1 cellular context compared by ENCODE assay signal in genomic region chr1:51331206-51332100, GRCh38.
TF ChIP-seq lines count a peak whose summit lies in the region.

No MANE protein-coding gene starts in this region.

TF ChIP-seq in HepG2, 621 proteins besides CTCF, POLR2A, EP300 and RAD21 (continued from another document and continues in another):
- TF ChIP-seq HOMEZ (CRISPR knock-in tag; IDR thresholded peaks at IDR 0.05; ENCODE audit: low read depth) (0 out of 2 replicates have a peak, but pooled peaks have one; percentile 65), ZFP90 (CRISPR knock-in tag; IDR thresholded peaks at IDR 0.05; ENCODE audit: borderline replicate concordance) (0 out of 2 replicates have a peak, but pooled peaks have one; percentile 64), ZBTB43 (CRISPR knock-in tag; conservative IDR thresholded peaks at IDR 0.05) (no peak), TFAP4 (IDR thresholded peaks at IDR 0.05; ENCODE audit: borderline replicate concordance, low read depth) (peak; percentile 13; the same call in 1 of the 2 replicates), NFKB2 (CRISPR knock-in tag; IDR thresholded peaks at IDR 0.05; ENCODE audit: borderline replicate concordance) (0 out of 2 replicates have a peak, but pooled peaks have one; percentile 29), DRAP1 (CRISPR knock-in tag; IDR thresholded peaks at IDR 0.05) (0 out of 2 replicates have a peak, but pooled peaks have one; percentile 12), ATF2 (CRISPR knock-in tag; IDR thresholded peaks at IDR 0.05) (no peak), MYC (CRISPR knock-in tag; IDR thresholded peaks at IDR 0.05; ENCODE audit: borderline replicate concordance) (peak; percentile 59; the same call in 1 of the 2 replicates), FUBP1 (CRISPR knock-in tag; IDR thresholded peaks at IDR 0.05; ENCODE audit: borderline replicate concordance) (no peak), PATZ1 (CRISPR knock-in tag; IDR thresholded peaks at IDR 0.05) (peak; percentile 38; the same call in 1 of the 2 replicates), NFE2L2 (IDR thresholded peaks at IDR 0.05; ENCODE audit: low read length) (peak; percentile 36; the same call in 1 of the 2 replicates), TRIM22 (IDR thresholded peaks at IDR 0.05) (no peak), MXD3 (CRISPR knock-in tag; IDR thresholded peaks at IDR 0.05) (peak; percentile 31; the same call in 1 of the 2 replicates), ZNF281 (CRISPR knock-in tag; IDR thresholded peaks at IDR 0.05; ENCODE audit: borderline replicate concordance) (no peak), POLR2G (IDR thresholded peaks at IDR 0.05; ENCODE audit: low read depth, low read length) (0 out of 2 replicates have a peak, but pooled peaks have one; percentile 37), ATM (IDR thresholded peaks at IDR 0.05; ENCODE audit: borderline replicate concordance) (no peak), ELF3 (CRISPR knock-in tag; IDR thresholded peaks at IDR 0.05) (0 out of 2 replicates have a peak, but pooled peaks have one; percentile 15), ZNF784 (CRISPR knock-in tag; IDR thresholded peaks at IDR 0.05; ENCODE audit: borderline replicate concordance) (no peak), MAX (IDR thresholded peaks at IDR 0.05) (peak; percentile 54; the same call in 1 of the 2 replicates), HOXA3 (CRISPR knock-in tag; IDR thresholded peaks at IDR 0.05) (peak; percentile 47; the same call in 1 of the 2 replicates), RORA (CRISPR knock-in tag; IDR thresholded peaks at IDR 0.05) (no peak), ZNF430 (CRISPR knock-in tag; IDR thresholded peaks at IDR 0.05) (no peak), ATF3 (CRISPR knock-in tag; IDR thresholded peaks at IDR 0.05) (peak; percentile 89), YY1 (IDR thresholded peaks at IDR 0.05; ENCODE audit: insufficient read depth, insufficient replicate concordance, low read depth, low read length) (peak; percentile 66), ZNF329 (CRISPR knock-in tag; IDR thresholded peaks at IDR 0.05; ENCODE audit: low read depth) (no peak), PHF8 (CRISPR knock-in tag; IDR thresholded peaks at IDR 0.05) (0 out of 2 replicates have a peak, but pooled peaks have one; percentile 15), ZNF432 (CRISPR knock-in tag; IDR thresholded peaks at IDR 0.05; ENCODE audit: borderline replicate concordance) (no peak), TFDP1 (CRISPR knock-in tag; IDR thresholded peaks at IDR 0.05; ENCODE audit: borderline replicate concordance) (0 out of 2 replicates have a peak, but pooled peaks have one; percentile 22), FOXK2 (IDR thresholded peaks at IDR 0.05) (no peak), TGIF2 (CRISPR knock-in tag; IDR thresholded peaks at IDR 0.05) (peak; percentile 76), FOSL1 (CRISPR knock-in tag; IDR thresholded peaks at IDR 0.05; ENCODE audit: borderline replicate concordance) (peak; percentile 86), ZNF205 (CRISPR knock-in tag; IDR thresholded peaks at IDR 0.05) (0 out of 2 replicates have a peak, but pooled peaks have one; percentile 33), SAP130 (CRISPR knock-in tag; IDR thresholded peaks at IDR 0.05; ENCODE audit: low read depth) (peak; percentile 71), CREB1 (IDR thresholded peaks at IDR 0.05) (0 out of 2 replicates have a peak, but pooled peaks have one; percentile 17), CREB1 (CRISPR knock-in tag; IDR thresholded peaks at IDR 0.05) (peak; percentile 68), ZNF644 (CRISPR knock-in tag; IDR thresholded peaks at IDR 0.05; ENCODE audit: low read depth) (peak; percentile 88), SALL1 (CRISPR knock-in tag; IDR thresholded peaks at IDR 0.05) (0 out of 2 replicates have a peak, but pooled peaks have one; percentile 32), TEAD3 (CRISPR knock-in tag; optimal IDR thresholded peaks at IDR 0.05; ENCODE audit: borderline replicate concordance) (peak; percentile 10), MAFK (conservative IDR thresholded peaks at IDR 0.05 in 1 of 2, IDR thresholded peaks at IDR 0.05 in 1 of 2; ENCODE audit: low read length in 2 of 2) (0 out of 4 replicates have a peak, but pooled peaks of 1 of the 2 experiments have one; percentile 4)
